36 cellular contexts compared by ENCODE assay signal in the genomic region with DNA sequence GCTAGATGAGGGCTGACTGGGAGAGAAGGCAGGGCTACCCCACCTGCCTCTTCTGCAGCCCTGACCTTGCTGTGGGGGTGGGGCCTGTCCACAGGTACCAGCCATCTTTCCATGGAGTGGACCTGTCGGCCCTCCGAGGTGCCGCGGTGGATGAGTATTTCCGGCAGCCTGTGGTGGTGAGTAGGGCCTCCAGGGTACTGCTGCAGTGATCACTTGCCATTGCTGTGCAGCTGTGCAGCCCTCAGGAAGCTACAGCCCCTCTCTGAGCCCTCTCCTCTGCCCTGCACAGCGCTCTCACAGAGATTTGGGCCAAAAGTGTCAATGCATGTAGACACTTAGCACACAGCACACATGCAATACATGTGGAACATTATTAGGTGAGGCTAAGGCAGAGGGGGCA.
"Had no signal": no experiment of that assay in that cellular context is flagged by ENCODE, and none has a peak within 500 bp of the region (broad histone marks: within the 10 kb centered on the region; RNA-seq: fewer than 3 reads in every experiment).

No MANE protein-coding gene starts in this region.

- H3K27ac Mint-ChIP-seq: activated B cell treated with CpG ODN at 0.5 μM for 24 hours; activated CD4-positive, alpha-beta memory T cell treated with anti-CD3 and anti-CD28 coated beads for 36 hours; activated CD8-positive, alpha-beta memory T cell treated with anti-CD3 and anti-CD28 coated beads, Interleukin-2, amount 10 ng/mL, durations not matched to agents 7 days and 5 days; activated CD8-positive, alpha-beta T cell treated with anti-CD3 and anti-CD28 coated beads, Interleukin-2, amount 10 ng/mL, durations not matched to agents 7 days and 5 days; activated naive CD4-positive, alpha-beta T cell treated with anti-CD3 and anti-CD28 coated beads for 36 hours; activated naive CD4-positive, alpha-beta T cell treated with anti-CD3 and anti-CD28 coated beads, Interleukin-2, amount 50 U/mL, for 24 hours; activated naive CD8-positive, alpha-beta T cell treated with anti-CD3 and anti-CD28 coated beads for 36 hours; activated naive CD8-positive, alpha-beta T cell treated with anti-CD3 and anti-CD28 coated beads, Interleukin-2, amount 50 U/mL, for 24 hours; activated T-helper 1 cell treated with anti-CD3 and anti-CD28 coated beads, Interleukin-12 subunit alpha, Interleukin-12 subunit beta, Interleukin-2, Interleukin-4 antibody, amounts not matched to agents 30 ng/mL and 10 ng/mL and 1 ng/mL, durations not matched to agents 14 hours and 24 hours and 36 hours; activated T-helper 2 cell treated with anti-CD3 and anti-CD28 coated beads, Interferon-gamma antibody, Interleukin-2, Interleukin-4, amounts not matched to agents 10 μg/mL and 5 μg/mL and 100 μg/mL, durations not matched to agents 14 hours and 24 hours and 36 hours; effector memory CD8-positive, alpha-beta T cell; T-helper 17 cell; T-helper 2 cell treated with Interferon-gamma antibody and Interleukin-4, amounts not matched to agents 5 μg/mL and 100 μg/mL, for 36 hours had no signal

- H3K27ac ChIP-seq: body of pancreas, esophagus muscularis mucosa, foreskin keratinocyte, heart left ventricle had no signal

- H3K4me1 ChIP-seq: esophagus muscularis mucosa, heart left ventricle had no signal

- ATAC-seq: activated CD4-positive, CD25-positive, alpha-beta regulatory T cell treated with anti-CD3 and anti-CD28 coated beads, Interleukin-2, amount 50 U/mL, for 24 hours; activated CD8-positive, alpha-beta memory T cell treated with anti-CD3 and anti-CD28 coated beads, Interleukin-2, amount 10 ng/mL, durations not matched to agents 7 days and 5 days; activated CD8-positive, alpha-beta T cell treated with anti-CD3 and anti-CD28 coated beads, Interleukin-2, amount 10 ng/mL, durations not matched to agents 7 days and 5 days; body of pancreas; effector memory CD8-positive, alpha-beta T cell; gastrocnemius medialis; heart left ventricle; T-helper 17 cell had no signal

- FAIRE-seq: colon had no signal

- H3K27me3 Mint-ChIP-seq: activated B cell treated with CpG ODN at 0.5 μM for 24 hours; activated CD4-positive, alpha-beta memory T cell treated with anti-CD3 and anti-CD28 coated beads for 36 hours; activated CD8-positive, alpha-beta memory T cell treated with anti-CD3 and anti-CD28 coated beads, Interleukin-2, amount 10 ng/mL, durations not matched to agents 7 days and 5 days; activated naive CD4-positive, alpha-beta T cell treated with anti-CD3 and anti-CD28 coated beads, Interleukin-2, amount 50 U/mL, for 24 hours; activated naive CD8-positive, alpha-beta T cell treated with anti-CD3 and anti-CD28 coated beads for 36 hours; activated naive CD8-positive, alpha-beta T cell treated with anti-CD3 and anti-CD28 coated beads, Interleukin-2, amount 50 U/mL, for 24 hours; effector memory CD8-positive, alpha-beta T cell; T-helper 17 cell had no signal

- H3K9me3 ChIP-seq: adrenal gland, body of pancreas, esophagus muscularis mucosa, gastrocnemius medialis, heart left ventricle had no signal

- H3K9me3 Mint-ChIP-seq: activated B cell treated with CpG ODN at 0.5 μM for 24 hours; activated CD4-positive, alpha-beta memory T cell treated with anti-CD3 and anti-CD28 coated beads for 36 hours; activated naive CD4-positive, alpha-beta T cell treated with anti-CD3 and anti-CD28 coated beads for 36 hours; activated naive CD4-positive, alpha-beta T cell treated with anti-CD3 and anti-CD28 coated beads, Interleukin-2, amount 50 U/mL, for 24 hours; activated naive CD8-positive, alpha-beta T cell treated with anti-CD3 and anti-CD28 coated beads for 36 hours; activated naive CD8-positive, alpha-beta T cell treated with anti-CD3 and anti-CD28 coated beads, Interleukin-2, amount 50 U/mL, for 24 hours; activated T-helper 1 cell treated with anti-CD3 and anti-CD28 coated beads, Interleukin-12 subunit alpha, Interleukin-12 subunit beta, Interleukin-2, Interleukin-4 antibody, amounts not matched to agents 30 ng/mL and 10 ng/mL and 1 ng/mL, durations not matched to agents 14 hours and 24 hours and 36 hours; activated T-helper 2 cell treated with anti-CD3 and anti-CD28 coated beads, Interferon-gamma antibody, Interleukin-2, Interleukin-4, amounts not matched to agents 10 μg/mL and 5 μg/mL and 100 μg/mL, durations not matched to agents 14 hours and 24 hours and 36 hours; effector memory CD8-positive, alpha-beta T cell; T-helper 2 cell treated with Interferon-gamma antibody and Interleukin-4, amounts not matched to agents 5 μg/mL and 100 μg/mL, for 36 hours had no signal

- H3K4me3 ChIP-seq: adrenal gland, body of pancreas, esophagus muscularis mucosa, gastrocnemius medialis, heart left ventricle had no signal

- H3K4me3 Mint-ChIP-seq: activated B cell treated with CpG ODN at 0.5 μM for 24 hours; activated CD4-positive, alpha-beta memory T cell treated with anti-CD3 and anti-CD28 coated beads for 36 hours; activated CD8-positive, alpha-beta memory T cell treated with anti-CD3 and anti-CD28 coated beads, Interleukin-2, amount 10 ng/mL, durations not matched to agents 7 days and 5 days; activated CD8-positive, alpha-beta T cell treated with anti-CD3 and anti-CD28 coated beads, Interleukin-2, amount 10 ng/mL, durations not matched to agents 7 days and 5 days; activated naive CD4-positive, alpha-beta T cell treated with anti-CD3 and anti-CD28 coated beads for 36 hours; activated naive CD4-positive, alpha-beta T cell treated with anti-CD3 and anti-CD28 coated beads, Interleukin-2, amount 50 U/mL, for 24 hours; activated naive CD8-positive, alpha-beta T cell treated with anti-CD3 and anti-CD28 coated beads for 36 hours; activated naive CD8-positive, alpha-beta T cell treated with anti-CD3 and anti-CD28 coated beads, Interleukin-2, amount 50 U/mL, for 24 hours; activated T-helper 1 cell treated with anti-CD3 and anti-CD28 coated beads, Interleukin-12 subunit alpha, Interleukin-12 subunit beta, Interleukin-2, Interleukin-4 antibody, amounts not matched to agents 30 ng/mL and 10 ng/mL and 1 ng/mL, durations not matched to agents 14 hours and 24 hours and 36 hours; effector memory CD8-positive, alpha-beta T cell; T-helper 17 cell; T-helper 2 cell treated with Interferon-gamma antibody and Interleukin-4, amounts not matched to agents 5 μg/mL and 100 μg/mL, for 36 hours had no signal

- H3K27me3 ChIP-seq: adrenal gland, body of pancreas, esophagus muscularis mucosa, foreskin keratinocyte, gastrocnemius medialis, heart left ventricle had no signal

- DNase-seq: activated B cell treated with CpG ODN at 0.5 μM for 24 hours; activated CD4-positive, alpha-beta memory T cell treated with anti-CD3 and anti-CD28 coated beads for 36 hours; activated CD4-positive, alpha-beta T cell treated with anti-CD3 and anti-CD28 coated beads for 48 hours; activated CD8-positive, alpha-beta memory T cell treated with anti-CD3 and anti-CD28 coated beads, Interleukin-2, amount 10 ng/mL, durations not matched to agents 7 days and 5 days; activated CD8-positive, alpha-beta memory T cell treated with anti-CD3 and anti-CD28 coated beads, Interleukin-2, amount 50 U/mL, for 4 hours; activated CD8-positive, alpha-beta T cell treated with anti-CD3 and anti-CD28 coated beads, Interleukin-2, amount 10 ng/mL, durations not matched to agents 7 days and 5 days; activated effector memory CD4-positive, alpha-beta T cell treated with anti-CD3 and anti-CD28 coated beads, Interleukin-2, amount 50 U/mL, for 16 hours; activated naive CD4-positive, alpha-beta T cell treated with anti-CD3 and anti-CD28 coated beads for 36 hours; activated naive CD8-positive, alpha-beta T cell treated with anti-CD3 and anti-CD28 coated beads for 36 hours; activated naive CD8-positive, alpha-beta T cell treated with anti-CD3 and anti-CD28 coated beads, Interleukin-2, amount 50 U/mL, for 24 hours; activated T-cell treated with anti-CD3 and anti-CD28 coated beads, Interleukin-2, amount 50 U/mL, for 1 hour; activated T-cell treated with anti-CD3 and anti-CD28 coated beads, Interleukin-2, amount 50 U/mL, for 48 hours; adrenal gland; amygdala; aorta; body of pancreas; caudate nucleus; cortex of kidney; dermis blood vessel endothelial cell; effector CD4-positive, alpha-beta T cell; effector memory CD8-positive, alpha-beta T cell; erythroblast; foreskin keratinocyte; gastrocnemius medialis; glutamatergic neuron; T-helper 17 cell; T1000; WERI-Rb-1 had no signal

- H3K4me1 Mint-ChIP-seq: activated B cell treated with CpG ODN at 0.5 μM for 24 hours; activated CD8-positive, alpha-beta memory T cell treated with anti-CD3 and anti-CD28 coated beads, Interleukin-2, amount 10 ng/mL, durations not matched to agents 7 days and 5 days; activated naive CD4-positive, alpha-beta T cell treated with anti-CD3 and anti-CD28 coated beads, Interleukin-2, amount 50 U/mL, for 24 hours; activated naive CD8-positive, alpha-beta T cell treated with anti-CD3 and anti-CD28 coated beads for 36 hours; activated naive CD8-positive, alpha-beta T cell treated with anti-CD3 and anti-CD28 coated beads, Interleukin-2, amount 50 U/mL, for 24 hours; T-helper 17 cell had no signal
